Comparison of ENCODE assay signal across 27 cellular contexts in genomic region chr1:17488977-17489739, GRCh38. TPM values are rescaled to one million over a fixed set of nuclear protein-coding genes. Genes with fewer than 3 reads are reported as not detected.
DNase-seq lines count a peak whose midpoint lies in the region; ATAC-seq and TF ChIP-seq lines count a peak whose summit lies in the region.
"Had no signal": no experiment of that assay in that cellular context is flagged by ENCODE, and none has a peak within 500 bp of the region (broad histone marks: within the 10 kb centered on the region; RNA-seq: fewer than 3 reads in every experiment).

No MANE protein-coding gene starts in this region.

- peak overlapping the region; percentile 46 for H3K4me2 ChIP-seq in hepatocyte
- H3K4me2 ChIP-seq: KMS-11 had no signal

- no peaks in the 10 kb centered on the region for H3K9me2 ChIP-seq in hepatocyte (replicated peaks; ENCODE audit: insufficient read depth)

- no peaks in the 10 kb centered on the region for H3K9me3 ChIP-seq in hepatocyte (ENCODE audit: low read depth)
- H3K9me3 ChIP-seq: esophagus squamous epithelium, left lung, upper lobe of right lung had no signal

- no peaks in the 10 kb centered on the region for H3K36me3 ChIP-seq in hepatocyte (replicated peaks; ENCODE audit: insufficient read depth, low read depth)
- H3K36me3 ChIP-seq: brain microvascular endothelial cell, esophagus squamous epithelium, left lung, upper lobe of right lung had no signal

- H3K27ac ChIP-seq in hepatocyte, result peak overlapping the region; percentile 22
- H3K27ac ChIP-seq: brain microvascular endothelial cell, KMS-11, left lung, upper lobe of right lung had no signal

- no peaks in the 10 kb centered on the region for H3K27me3 ChIP-seq in hepatocyte
- H3K27me3 ChIP-seq: brain microvascular endothelial cell had no signal

- DNase-seq in HFF-Myc (ENCODE audit: extremely low read depth, low read depth) (peak; percentile 75), brain pericyte (ENCODE audit: low read depth, low spot score) (peak; percentile 27), hepatocyte (ENCODE audit: low spot score) (peak; percentile 25), stromal cell of bone marrow (ENCODE audit: low read depth) (peak; percentile 36), NCI-H524 (lab: John Stamatoyannopoulos, UW) (no peak), Kasumi-1 (lab: John Stamatoyannopoulos, UW) (no peak)
- no peak for DNase-seq in activated effector memory CD4-positive, alpha-beta T cell treated with Interleukin-2 at 50 U/mL for 16 hours
- DNase-seq: activated CD4-positive, CD25-positive, alpha-beta regulatory T cell; activated CD8-positive, alpha-beta T cell treated with anti-CD3 and anti-CD28 coated beads, Interleukin-2, amount 10 ng/mL, durations not matched to agents 7 days and 5 days; activated T-cell treated with anti-CD3 and anti-CD28 coated beads, Interleukin-2, amount 50 U/mL, for 48 hours; AML-193; brain microvascular endothelial cell; COR-L47; esophagus squamous epithelium; H9; left lung; NCI-H1048; NCI-H2081; NCI-H510A treated with DMSO at 0.1 percent for 48 hours; occipital lobe; SIG-M5; stimulated activated naive CD8-positive, alpha-beta T cell treated with anti-CD3 and anti-CD28 coated beads, Interleukin-15, Interleukin-2, amounts not matched to agents 100 U/mL and 50 U/mL, for 24 hours; upper lobe of right lung had no signal

- H3K4me1 ChIP-seq in hepatocyte (ENCODE audit: insufficient read depth), result peaks cover 6% of the 10 kb centered on the region
- H3K4me1 ChIP-seq: left lung, upper lobe of right lung had no signal

- H3K4me3 ChIP-seq in HFF-Myc (replicated peaks; ENCODE audit: low read depth, low read length), result no peak overlapping the region
- no peak overlapping the region for H3K4me3 ChIP-seq in hepatocyte
- H3K4me3 ChIP-seq: esophagus squamous epithelium, left lung, upper lobe of right lung had no signal

- no peak overlapping the region for H2AFZ ChIP-seq in hepatocyte

- ATAC-seq in HG03097 (IDR thresholded peaks at IDR 0.05; ENCODE audit: low FRiP score, unreplicated experiment), result no peak
- ATAC-seq: activated CD8-positive, alpha-beta T cell treated with anti-CD3 and anti-CD28 coated beads, Interleukin-2, amount 10 ng/mL, durations not matched to agents 7 days and 5 days; left lung; right cardiac atrium; stimulated activated naive CD8-positive, alpha-beta T cell treated with anti-CD3 and anti-CD28 coated beads, Interleukin-15, Interleukin-2, amounts not matched to agents 100 U/mL and 50 U/mL, for 24 hours; upper lobe of right lung had no signal

- H4K20me1 ChIP-seq in hepatocyte (ENCODE audit: insufficient read depth, poor library complexity, severe bottlenecking), result no peaks in the 10 kb centered on the region

- TF ChIP-seq CTCF in HFF-Myc (IDR thresholded peaks at IDR 0.05; ENCODE audit: low read depth, low read length, missing control alignments) (no peak), hepatocyte (IDR thresholded peaks at IDR 0.05; ENCODE audit: poor library complexity) (no peak)

- no peaks in the 10 kb centered on the region for H3K79me2 ChIP-seq in hepatocyte

- WGBS in hepatocyte (ENCODE audit: low lambda C conversion rate, missing lambda C conversion rate), result 55% methylated on average over 5 of the region's 5 CpGs

RNA-seq across cellular contexts. Expression of gene RCC2, which starts 49.7 kb away (rescaled TPM):
- 42.1 and 56.9 TPM in 2 replicates for total RNA-seq in hepatocyte
- polyA plus RNA-seq in hepatocyte, result 22.5 and 25.1 TPM in 2 replicates

RNA-seq across cellular contexts. Expression of gene ARHGEF10L, which starts 50.3 kb away (rescaled TPM):
- 33.0 and 48.3 TPM in 2 replicates for total RNA-seq in hepatocyte
- polyA plus RNA-seq in hepatocyte, result 40.4 and 48.2 TPM in 2 replicates
- total RNA-seq: activated CD8-positive, alpha-beta T cell treated with anti-CD3 and anti-CD28 coated beads, Interleukin-2, amount 10 ng/mL, durations not matched to agents 7 days and 5 days; T-helper 2 cell treated with Interferon-gamma antibody and Interleukin-4, amounts not matched to agents 100 ng/mL and 5 ng/mL, for 36 hours had no signal

Comparison
In these comparisons a context has a peak if more than half of its experiments do, and no peak if none do; other contexts are left out.
1. DNase-seq: peak in HFF-Myc (single experiment), brain pericyte (single experiment), hepatocyte (single experiment) and stromal cell of bone marrow (single experiment); none in NCI-H524 (0 of 2), activated effector memory CD4-positive, alpha-beta T cell treated with Interleukin-2 at 50 U/mL for 16 hours (single experiment) and Kasumi-1 (0 of 2).